10 cellular contexts compared by ENCODE assay signal in genomic region chr7:73894851-73895441, GRCh38. TPM values are rescaled to one million over a fixed set of nuclear protein-coding genes. Genes with fewer than 3 reads are reported as not detected.
DNase-seq lines count a peak whose midpoint lies in the region; TF ChIP-seq lines count a peak whose summit lies in the region.
"Had no signal": no experiment of that assay in that cellular context is flagged by ENCODE, and none has a peak within 500 bp of the region (broad histone marks: within the 10 kb centered on the region; RNA-seq: fewer than 3 reads in every experiment).

No MANE protein-coding gene starts in this region.

- no peak overlapping the region for H3K4me3 ChIP-seq in astrocyte of the spinal cord (ENCODE audit: low read depth, low read length)
- H3K4me3 ChIP-seq: neural progenitor cell had no signal

- no peak for TF ChIP-seq CTCF in astrocyte of the spinal cord (IDR thresholded peaks at IDR 0.05; ENCODE audit: low read depth, low read length)

- in situ Hi-C loops in astrocyte of the spinal cord (cut with HindIII; ENCODE audit: low sequenced_read_pairs): no loop called here

- DNase-seq in H4 (ENCODE audit: low spot score) (peak; percentile 70), astrocyte of the spinal cord (ENCODE audit: low read depth, low spot score) (peak; percentile 97), islet precursor cell (peak; percentile 88), smooth muscle cell of the brain vasculature (ENCODE audit: low read depth, low spot score) (peak; percentile 58), MV-4-11 (lab: John Stamatoyannopoulos, UW) (no peak), cerebellar cortex (ENCODE audit: low spot score) (no peak), NCI-H128 (lab: John Stamatoyannopoulos, UW; ENCODE audit: unreplicated experiment) (no peak)
- no peak for DNase-seq in activated CD4-positive, alpha-beta T cell treated with anti-CD3 and anti-CD28 coated beads, Interleukin-2, amount 50 U/mL, for 4 hours

RNA-seq across cellular contexts. Expression of gene TMEM270, which starts 34.0 kb away (rescaled TPM):
- total RNA-seq in H4 (2014; rRNA removed; shearing (Covaris generic)): 0.21 TPM in 1 of 2 replicates, not detected in the other
- total RNA-seq: G401 had no signal

RNA-seq across cellular contexts. Expression of gene METTL27, which starts 52.6 kb away (rescaled TPM):
- 0.48 and 3.3 TPM in 2 replicates for total RNA-seq in H4 (2014; rRNA removed; shearing (Covaris generic))
- total RNA-seq: G401 had no signal

Comparison
In these comparisons a context has a peak if more than half of its experiments do, and no peak if none do; other contexts are left out.
1. DNase-seq: peak in H4 (single experiment), astrocyte of the spinal cord (single experiment), islet precursor cell (single experiment) and smooth muscle cell of the brain vasculature (single experiment); none in activated CD4-positive, alpha-beta T cell treated with anti-CD3 and anti-CD28 coated beads, Interleukin-2, amount 50 U/mL, for 4 hours (0 of 2), MV-4-11 (single experiment), cerebellar cortex (single experiment) and NCI-H128 (single experiment).